In genomic region chr3:157238527-157238926, GRCh38 we compare ENCODE assay signal across 13 cellular contexts.
DNase-seq lines count a peak whose midpoint lies in the region; ATAC-seq and TF ChIP-seq lines count a peak whose summit lies in the region.
"Had no signal": no experiment of that assay in that cellular context is flagged by ENCODE, and none has a peak within 500 bp of the region (broad histone marks: within the 10 kb centered on the region; RNA-seq: fewer than 3 reads in every experiment).

No MANE protein-coding gene starts in this region.

- no peak overlapping the region for H4K91ac ChIP-seq in IMR-90 (ENCODE audit: insufficient read depth, low read depth, low read length)

- dilution Hi-C loops in IMR-90 (cut with HindIII; ENCODE audit: low sequenced_read_pairs, unreplicated experiment) = no loop called here

- peaks cover 2% of the 10 kb centered on the region; the same call in 1 of the 2 replicates for H3K4me1 ChIP-seq in IMR-90 (ENCODE audit: control insufficient read depth, insufficient read depth, low read length)
- peaks cover 0 to 25% (median 19%) of the 10 kb centered on the region in 4 donors for H3K4me1 ChIP-seq in sigmoid colon
- H3K4me1 ChIP-seq: HAP-1 had no signal

- H3K18ac ChIP-seq in IMR-90 (ENCODE audit: low read depth, low read length) = no peak overlapping the region

- H2AK9ac ChIP-seq in IMR-90 (replicated peaks; ENCODE audit: low read depth, low read length, poor library complexity) = no peak overlapping the region

- intact Hi-C loops in IMR-90 (cut with micrococcal nuclease) (loop anchor here (2.0 to 5.0 kb wide), 2 partner anchors 34 to 1241 kb away; no protein-coding TSS in a partner anchor), sigmoid colon (cut with DNase I) (loop anchor here (5.0 kb wide), 1 partner anchor 566 kb away; the partner anchor contains the start of gene TIPARP)

- no peak overlapping the region for H3K27ac ChIP-seq in IMR-90 (ENCODE audit: insufficient read depth, low read length)
- peak overlapping the region in 3 of 4 donors; percentile 12 to 67 (median 55) for H3K27ac ChIP-seq in sigmoid colon

- no peaks in the 10 kb centered on the region for H3K79me1 ChIP-seq in IMR-90 (ENCODE audit: low read depth in 1 of 2, low read length in 2 of 2)

- no peak for TF ChIP-seq POLR2A in IMR-90 (IDR thresholded peaks at IDR 0.05; ENCODE audit: low read depth, low read length)
- TF ChIP-seq POLR2A in sigmoid colon (IDR thresholded peaks at IDR 0.05) = no peak

- H3K4me3 ChIP-seq in IMR-90 (ENCODE audit: insufficient read depth, low read depth, low read length) = no peak overlapping the region
- no peak overlapping the region for H3K4me3 ChIP-seq in sigmoid colon
- H3K4me3 ChIP-seq: GM12878, HAP-1 had no signal

- H3K27me3 ChIP-seq in IMR-90 (ENCODE audit: control insufficient read depth, insufficient read depth, low read length) = no peaks in the 10 kb centered on the region
- H3K27me3 ChIP-seq in sigmoid colon = no peaks in the 10 kb centered on the region

- H3K56ac ChIP-seq in IMR-90 (ENCODE audit: extremely low read depth, insufficient read depth, low read length) = no peak overlapping the region

- DNase-seq in IMR-90 = peak; percentile 34
- peak; percentile 40 for DNase-seq in fibroblast of peridontal ligament (ENCODE audit: extremely low read depth)
- no peak for DNase-seq in sigmoid colon
- no peak for DNase-seq in activated effector memory CD4-positive, alpha-beta T cell treated with anti-CD3 and anti-CD28 coated beads, Interleukin-2, amount 50 U/mL, for 16 hours
- no peak for DNase-seq in NCI-H1417 (lab: John Stamatoyannopoulos, UW)
- DNase-seq in GM19240 (ENCODE audit: insufficient read length, low spot score) = no peak
- DNase-seq: GOT3, NCI-H1436 treated with DMSO at 0.1 percent for 48 hours, NCI-H187 treated with DMSO at 0.1 percent for 48 hours, NCI-H2171 treated with DMSO at 0.1 percent for 48 hours had no signal

- no peak overlapping the region for H3K23ac ChIP-seq in IMR-90 (ENCODE audit: low read depth, low read length)

- H2BK5ac ChIP-seq in IMR-90 (ENCODE audit: low read depth, low read length, poor library complexity, severe bottlenecking) = no peak overlapping the region

- H3K36me3 ChIP-seq in IMR-90 (ENCODE audit: control insufficient read depth, insufficient read depth, low read length) (no peaks in the 10 kb centered on the region), sigmoid colon (no peaks in the 10 kb centered on the region)
- H3K36me3 ChIP-seq: HAP-1 had no signal

- POLR2A ChIA-PET in IMR-90 (lab: Charles Lee; ENCODE audit: unreplicated experiment) = interaction anchor here (0.6 kb wide), 1 partner anchor 13 kb away, joined by 3 read pairs; no protein-coding TSS in a partner anchor

- H2BK120ac ChIP-seq in IMR-90 (ENCODE audit: low read depth, low read length) = no peak overlapping the region

- H4K5ac ChIP-seq in IMR-90 (ENCODE audit: low read depth, low read length) = no peak overlapping the region

- H2BK20ac ChIP-seq in IMR-90 (ENCODE audit: low read depth, low read length) = no peak overlapping the region

- no peak overlapping the region for H2BK15ac ChIP-seq in IMR-90 (ENCODE audit: low read depth, low read length)

- no peaks in the 10 kb centered on the region for H4K20me1 ChIP-seq in IMR-90 (ENCODE audit: insufficient read depth, low read length)

- no peak overlapping the region for H4K8ac ChIP-seq in IMR-90 (ENCODE audit: low read depth in 2 of 2, low read length in 2 of 2)

- H2AK5ac ChIP-seq in IMR-90 (ENCODE audit: low read depth, low read length) = no peak overlapping the region

- no TSS peak for BruUV-seq in IMR-90 (replicated peaks; lab: Mats Ljungman, UMichigan)

- no peak overlapping the region for H2AFZ ChIP-seq in IMR-90 (replicated peaks; ENCODE audit: low read length, poor library complexity)

- TF ChIP-seq CTCF in IMR-90 (conservative IDR thresholded peaks at IDR 0.05; ENCODE audit: low read depth, low read length) (no peak), sigmoid colon (IDR thresholded peaks at IDR 0.05) (no peak)

- no peak for TF ChIP-seq RAD21 in IMR-90 (IDR thresholded peaks at IDR 0.05; ENCODE audit: low read length)

- H3K4ac ChIP-seq in IMR-90 (ENCODE audit: low read depth, low read length) = no peak overlapping the region

- peak; percentile 40 for ATAC-seq in IMR-90 (ENCODE audit: low read depth)
- ATAC-seq in SK-N-SH treated with all-trans-retinoic acid at 6 μM for 48 hours = peak; percentile 57

- H3K9me3 ChIP-seq in IMR-90 (ENCODE audit: control insufficient read depth, insufficient read depth, low read length) (no peaks in the 10 kb centered on the region), sigmoid colon (no peaks in the 10 kb centered on the region)
- H3K9me3 ChIP-seq: HAP-1 had no signal

- in situ Hi-C loops in IMR-90 (cut with MboI; ENCODE audit: low sequenced_read_pairs) = no loop called here

- no peak for TF ChIP-seq EP300 in sigmoid colon (IDR thresholded peaks at IDR 0.05)

- no peak overlapping the region for H3K14ac ChIP-seq in IMR-90 (replicated peaks; ENCODE audit: low read depth, low read length)

- H3K9ac ChIP-seq in IMR-90 (ENCODE audit: low read depth, low read length) = no peak overlapping the region

- no peak overlapping the region for H3K4me2 ChIP-seq in IMR-90 (ENCODE audit: low read depth, low read length)

- H3K9me1 ChIP-seq in IMR-90 (ENCODE audit: insufficient read depth, low read length) = peaks cover 3% of the 10 kb centered on the region; the same call in 1 of the 2 replicates

- CTCF ChIA-PET in IMR-90 (lab: Yijun Ruan, JAX) = no interaction called here

TF ChIP-seq in IMR-90, 13 proteins besides CTCF, POLR2A, EP300 and RAD21:
- TF ChIP-seq MXI1 (IDR thresholded peaks at IDR 0.05; ENCODE audit: borderline replicate concordance, low read depth, low read length) = no peak
TF ChIP-seq in IMR-90: peak in this region for 0.

TF ChIP-seq in SK-N-SH treated with all-trans-retinoic acid at 6 μM for 48 hours, 23 proteins besides CTCF, POLR2A, EP300 and RAD21:
- no peak for TF ChIP-seq SNAI2 (CRISPR knock-in tag; IDR thresholded peaks at IDR 0.05)
- peak; percentile 80 for TF ChIP-seq ISL1 (CRISPR knock-in tag; IDR thresholded peaks at IDR 0.05)
- no peak for TF ChIP-seq ZFP30 (CRISPR knock-in tag; IDR thresholded peaks at IDR 0.05)
TF ChIP-seq in SK-N-SH treated with all-trans-retinoic acid at 6 μM for 48 hours: peak in this region for 1.

Comparison
In these comparisons a context has a peak if more than half of its experiments do, and no peak if none do; other contexts are left out.
1. DNase-seq: peak in IMR-90 (single experiment) and fibroblast of peridontal ligament (single experiment); none in sigmoid colon (single experiment), activated effector memory CD4-positive, alpha-beta T cell treated with anti-CD3 and anti-CD28 coated beads, Interleukin-2, amount 50 U/mL, for 16 hours (single experiment), NCI-H1417 (0 of 3) and GM19240 (single experiment).